1 cellular context compared by ENCODE assay signal in the genomic region with DNA sequence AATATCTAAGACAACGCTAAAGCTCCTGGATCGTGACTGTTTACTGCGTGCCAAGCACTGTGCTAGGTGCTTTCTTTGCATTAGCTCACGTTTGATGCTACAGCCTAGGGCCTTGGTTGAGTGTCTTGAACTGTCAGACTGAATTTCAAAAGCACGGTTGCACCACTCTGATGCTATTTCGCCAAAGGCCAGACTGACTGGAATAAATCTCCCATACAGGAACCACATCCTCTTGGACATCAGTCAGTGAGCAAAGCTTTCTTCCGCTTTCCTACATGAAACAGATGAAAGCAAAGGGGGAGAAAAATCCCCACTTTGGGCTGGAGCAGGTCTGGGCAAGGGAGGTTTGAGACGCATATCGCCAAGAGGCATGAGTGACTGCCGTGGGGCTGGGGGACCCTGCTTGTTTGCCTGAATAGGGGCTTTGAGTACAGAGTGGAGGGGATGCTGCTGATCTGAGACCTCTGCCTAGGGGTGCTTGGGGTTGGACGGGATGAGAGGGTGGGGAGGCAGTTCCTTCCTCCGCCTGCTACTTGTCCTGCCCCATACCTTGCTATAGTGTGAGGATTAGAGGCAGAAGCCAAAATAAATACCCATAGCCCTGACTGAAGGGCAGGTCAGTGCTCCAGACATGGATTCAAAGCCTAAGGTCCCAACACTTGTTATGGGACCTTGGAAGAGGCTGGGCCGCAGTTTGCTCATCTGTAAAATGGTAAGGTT.
TF ChIP-seq lines count a peak whose summit lies in the region.

No MANE protein-coding gene starts in this region.

TF ChIP-seq in WTC11, 78 proteins besides CTCF, POLR2A, EP300 and RAD21 (continued from another document):
- TF ChIP-seq, protein P1, sequence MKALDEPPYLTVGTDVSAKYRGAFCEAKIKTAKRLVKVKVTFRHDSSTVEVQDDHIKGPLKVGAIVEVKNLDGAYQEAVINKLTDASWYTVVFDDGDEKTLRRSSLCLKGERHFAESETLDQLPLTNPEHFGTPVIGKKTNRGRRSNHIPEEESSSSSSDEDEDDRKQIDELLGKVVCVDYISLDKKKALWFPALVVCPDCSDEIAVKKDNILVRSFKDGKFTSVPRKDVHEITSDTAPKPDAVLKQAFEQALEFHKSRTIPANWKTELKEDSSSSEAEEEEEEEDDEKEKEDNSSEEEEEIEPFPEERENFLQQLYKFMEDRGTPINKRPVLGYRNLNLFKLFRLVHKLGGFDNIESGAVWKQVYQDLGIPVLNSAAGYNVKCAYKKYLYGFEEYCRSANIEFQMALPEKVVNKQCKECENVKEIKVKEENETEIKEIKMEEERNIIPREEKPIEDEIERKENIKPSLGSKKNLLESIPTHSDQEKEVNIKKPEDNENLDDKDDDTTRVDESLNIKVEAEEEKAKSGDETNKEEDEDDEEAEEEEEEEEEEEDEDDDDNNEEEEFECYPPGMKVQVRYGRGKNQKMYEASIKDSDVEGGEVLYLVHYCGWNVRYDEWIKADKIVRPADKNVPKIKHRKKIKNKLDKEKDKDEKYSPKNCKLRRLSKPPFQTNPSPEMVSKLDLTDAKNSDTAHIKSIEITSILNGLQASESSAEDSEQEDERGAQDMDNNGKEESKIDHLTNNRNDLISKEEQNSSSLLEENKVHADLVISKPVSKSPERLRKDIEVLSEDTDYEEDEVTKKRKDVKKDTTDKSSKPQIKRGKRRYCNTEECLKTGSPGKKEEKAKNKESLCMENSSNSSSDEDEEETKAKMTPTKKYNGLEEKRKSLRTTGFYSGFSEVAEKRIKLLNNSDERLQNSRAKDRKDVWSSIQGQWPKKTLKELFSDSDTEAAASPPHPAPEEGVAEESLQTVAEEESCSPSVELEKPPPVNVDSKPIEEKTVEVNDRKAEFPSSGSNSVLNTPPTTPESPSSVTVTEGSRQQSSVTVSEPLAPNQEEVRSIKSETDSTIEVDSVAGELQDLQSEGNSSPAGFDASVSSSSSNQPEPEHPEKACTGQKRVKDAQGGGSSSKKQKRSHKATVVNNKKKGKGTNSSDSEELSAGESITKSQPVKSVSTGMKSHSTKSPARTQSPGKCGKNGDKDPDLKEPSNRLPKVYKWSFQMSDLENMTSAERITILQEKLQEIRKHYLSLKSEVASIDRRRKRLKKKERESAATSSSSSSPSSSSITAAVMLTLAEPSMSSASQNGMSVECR (CRISPR knock-in tag; IDR thresholded peaks at IDR 0.05; ENCODE audit: borderline replicate concordance) = no peak
- TF ChIP-seq ZNF263 (CRISPR knock-in tag; IDR thresholded peaks at IDR 0.05; ENCODE audit: low read depth) = no peak
- no peak for TF ChIP-seq JUN (CRISPR knock-in tag; IDR thresholded peaks at IDR 0.05)
- no peak for TF ChIP-seq ZNF219 (CRISPR knock-in tag; IDR thresholded peaks at IDR 0.05; ENCODE audit: borderline replicate concordance)
- no peak for TF ChIP-seq FOXP1 (CRISPR knock-in tag; IDR thresholded peaks at IDR 0.05; ENCODE audit: borderline replicate concordance)
- TF ChIP-seq, protein P2, sequence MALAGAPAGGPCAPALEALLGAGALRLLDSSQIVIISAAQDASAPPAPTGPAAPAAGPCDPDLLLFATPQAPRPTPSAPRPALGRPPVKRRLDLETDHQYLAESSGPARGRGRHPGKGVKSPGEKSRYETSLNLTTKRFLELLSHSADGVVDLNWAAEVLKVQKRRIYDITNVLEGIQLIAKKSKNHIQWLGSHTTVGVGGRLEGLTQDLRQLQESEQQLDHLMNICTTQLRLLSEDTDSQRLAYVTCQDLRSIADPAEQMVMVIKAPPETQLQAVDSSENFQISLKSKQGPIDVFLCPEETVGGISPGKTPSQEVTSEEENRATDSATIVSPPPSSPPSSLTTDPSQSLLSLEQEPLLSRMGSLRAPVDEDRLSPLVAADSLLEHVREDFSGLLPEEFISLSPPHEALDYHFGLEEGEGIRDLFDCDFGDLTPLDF (CRISPR knock-in tag; IDR thresholded peaks at IDR 0.05) = no peak
